Comparison of ENCODE assay signal across 9 cellular contexts in the genomic region with DNA sequence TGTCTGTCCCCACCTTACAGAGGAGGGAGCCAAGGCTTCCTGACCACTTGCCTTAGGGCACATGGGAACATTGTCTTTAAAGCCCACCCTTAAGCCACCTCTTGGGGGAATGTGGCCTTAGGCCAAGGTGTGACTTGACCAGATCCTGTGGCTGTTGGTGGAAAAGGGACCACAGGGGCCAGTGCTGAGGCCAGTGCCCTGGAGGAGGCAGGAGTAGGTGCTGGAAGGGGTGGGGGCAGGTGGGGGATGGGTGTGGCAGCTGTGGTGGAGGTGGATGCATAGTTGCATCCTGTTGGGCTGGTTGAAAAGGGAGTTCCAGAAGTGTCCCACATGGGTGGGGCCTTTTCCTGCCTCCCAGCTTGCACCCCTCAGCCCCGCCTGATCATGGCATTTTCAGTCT. TPM values are rescaled to one million over a fixed set of nuclear protein-coding genes. Genes with fewer than 3 reads are reported as not detected.
DNase-seq lines count a peak whose midpoint lies in the region; ATAC-seq, FAIRE-seq and TF ChIP-seq lines count a peak whose summit lies in the region.
"Had no signal": no experiment of that assay in that cellular context is flagged by ENCODE, and none has a peak within 500 bp of the region (broad histone marks: within the 10 kb centered on the region; RNA-seq: fewer than 3 reads in every experiment).

No MANE protein-coding gene starts in this region.

- H4K5ac ChIP-seq in H1 (ENCODE audit: insufficient read length, low read depth, low read length), result no peak overlapping the region

- FAIRE-seq in H1 (lab: Jason Lieb, UNC), result no peak

- peaks cover 18% of the 10 kb centered on the region for H3K36me3 Mint-ChIP-seq in T-cell

- H3K79me1 ChIP-seq in H1 (ENCODE audit: low read depth, low read length), result peaks cover 11% of the 10 kb centered on the region

- no peaks in the 10 kb centered on the region for H3K27me3 Mint-ChIP-seq in T-cell

- 100% methylated on average over 1 of the region's 1 CpG; no CpG with 5 or more reads in 1 of the 2 experiments for WGBS in H1 (ENCODE audit: extremely low coverage in 1 of 2, insufficient coverage in 1 of 2, insufficient read length in 1 of 2, insufficient replicate concordance in 2 of 2, low coverage in 1 of 2, low lambda C conversion rate in 2 of 2, missing lambda C conversion rate in 1 of 2), 2 experiments

- no peaks in the 10 kb centered on the region for H3K23me2 ChIP-seq in H1 (ENCODE audit: low read depth, low read length)

- peak overlapping the region; percentile 26; the same call in 1 of the 2 replicates for H2AK5ac ChIP-seq in H1 (ENCODE audit: low read depth, low read length)

- no peak overlapping the region for H2BK20ac ChIP-seq in H1 (ENCODE audit: low read length)

- H3K4me3 ChIP-seq in DND-41 (ENCODE audit: low read depth in 1 of 2, low read length in 2 of 2) (no peak overlapping the region), H1 (ENCODE audit: extremely low read depth in 1 of 4, insufficient read depth in 2 of 4, low read depth in 3 of 4, low read length in 4 of 4) (no peak overlapping the region), parathyroid adenoma (ENCODE audit: low read depth, low read length) (no peak overlapping the region)

- no peak for TF ChIP-seq EP300 in H1 (IDR thresholded peaks at IDR 0.05; ENCODE audit: borderline replicate concordance in 1 of 2, low read depth in 2 of 2, low read length in 2 of 2)

- H3K79me2 ChIP-seq in DND-41 (ENCODE audit: insufficient read depth, low read length), result peaks cover 72% of the 10 kb centered on the region
- peaks cover 0 to 16% of the 10 kb centered on the region in 2 experiments; a peak in 2 of 4 replicates for H3K79me2 ChIP-seq in H1 (ENCODE audit: control insufficient read depth in 1 of 2, insufficient read depth in 2 of 2, low read length in 2 of 2)
- H3K79me2 ChIP-seq in parathyroid adenoma, result peaks cover 34% of the 10 kb centered on the region

- H3K36me3 ChIP-seq in DND-41 (ENCODE audit: insufficient read depth, low read length) (peaks cover 54% of the 10 kb centered on the region), H1 (ENCODE audit: control insufficient read depth in 2 of 4, insufficient read depth in 4 of 4, low read length in 3 of 4) (peaks cover 0 to 12% (median 1%) of the 10 kb centered on the region in 4 experiments; a peak in 2 of 8 replicates), parathyroid adenoma (ENCODE audit: control insufficient read depth, insufficient read depth, low read length) (no peaks in the 10 kb centered on the region)

- no peak overlapping the region for H4K91ac ChIP-seq in H1 (replicated peaks; ENCODE audit: insufficient read length, low read length)

- H2BK120ac ChIP-seq in H1 (replicated peaks; ENCODE audit: low read depth, low read length), result no peak overlapping the region

- no peak overlapping the region for H2AFZ ChIP-seq in DND-41 (ENCODE audit: low read depth, low read length)
- H2AFZ ChIP-seq in H1 (ENCODE audit: low read length), result no peak overlapping the region
- H2AFZ ChIP-seq in parathyroid adenoma, result no peak overlapping the region

- TF ChIP-seq POLR2A in H1 (IDR thresholded peaks at IDR 0.05; ENCODE audit: control extremely low read depth in 1 of 2, low read depth in 2 of 2, low read length in 2 of 2), result no peak

- 0 out of 2 replicates have a peak overlapping the region, but pooled peaks have one; percentile 62 for H2BK5ac ChIP-seq in H1 (ENCODE audit: low read depth, low read length)

- TF ChIP-seq CTCF in DND-41 (IDR thresholded peaks at IDR 0.05; ENCODE audit: borderline replicate concordance, extremely low read depth, low read length, poor library complexity, severe bottlenecking) (no peak), H1 (IDR thresholded peaks at IDR 0.05; ENCODE audit: control extremely low read depth in 1 of 3, insufficient read depth in 1 of 3, low read depth in 1 of 3, low read length in 3 of 3) (no peak), parathyroid adenoma (IDR thresholded peaks at IDR 0.05) (no peak), GM10266 (IDR thresholded peaks at IDR 0.05; ENCODE audit: control insufficient read depth, insufficient read depth, low read depth, missing control alignments) (no peak)

- no peak overlapping the region for H2BK15ac ChIP-seq in H1 (ENCODE audit: low read length)

- no peak for TF ChIP-seq RAD21 in H1 (IDR thresholded peaks at IDR 0.05 in 1 of 2, conservative IDR thresholded peaks at IDR 0.05 in 1 of 2; ENCODE audit: low read depth in 2 of 2, low read length in 2 of 2)

- H3K27ac ChIP-seq in DND-41 (ENCODE audit: low read length) (peak overlapping the region; percentile 33; the same call in 1 of the 2 replicates), H1 (ENCODE audit: low read depth, low read length) (peak overlapping the region; percentile 34; the same call in 1 of the 2 replicates), parathyroid adenoma (peak overlapping the region; percentile 37)

- no peaks in the 10 kb centered on the region for H3K27me3 ChIP-seq in DND-41 (ENCODE audit: insufficient read depth, low read length, poor library complexity)
- H3K27me3 ChIP-seq in H1 (replicated peaks in 1 of 4; ENCODE audit: control insufficient read depth in 3 of 4, extremely low read depth in 1 of 4, insufficient read depth in 3 of 4, low read length in 3 of 4), result no peaks in the 10 kb centered on the region
- no peaks in the 10 kb centered on the region for H3K27me3 ChIP-seq in parathyroid adenoma (ENCODE audit: control insufficient read depth, insufficient read depth, low read length)

- peak overlapping the region; percentile 95 for H3K27ac Mint-ChIP-seq in T-cell

- peaks cover 70 to 86% (median 73%) of the 10 kb centered on the region in 3 donors for H3K4me1 Mint-ChIP-seq in T-cell

- CTCF ChIA-PET in T-cell (lab: Charles Lee), result interaction anchor here in 1 of 2 donors (0.6 to 1.1 kb wide), 3 partner anchors 12 to 45 kb away, joined by 3 to 5 read pairs (median 3); a partner anchor contains a TSS
- CTCF ChIA-PET in H1 (lab: Charles Lee; ENCODE audit: partially characterized antibody), result interaction anchor here (0.9 to 1.3 kb wide), 3 partner anchors 9 to 63 kb away, joined by 3 read pairs; no protein-coding TSS in a partner anchor

- ATAC-seq in DND-41 (ENCODE audit: insufficient read depth, low read depth) (no peak), T-cell (replicated peaks in 1 of 4) (peak in 2 of 4 experiments; percentile 11 to 18)

- no peaks in the 10 kb centered on the region for H3K9me3 Mint-ChIP-seq in T-cell

- H3K9ac ChIP-seq in DND-41 (ENCODE audit: low read depth, low read length), result no peak overlapping the region
- peak overlapping the region in 1 of 4 experiments; percentile 2; a peak in 1 of 7 replicates for H3K9ac ChIP-seq in H1 (replicated peaks in 1 of 4; ENCODE audit: extremely low read depth in 1 of 4, low read depth in 3 of 4, low read length in 3 of 4)
- H3K9ac ChIP-seq in parathyroid adenoma, result no peak overlapping the region

- POLR2A ChIA-PET in T-cell (lab: Charles Lee), result no interaction called here
- POLR2A ChIA-PET in H1 (lab: Charles Lee; ENCODE audit: partially characterized antibody), result interaction anchor here (1.2 to 1.3 kb wide), 2 partner anchors 10 to 45 kb away, joined by 4 read pairs; a partner anchor contains a TSS

- H2BK12ac ChIP-seq in H1 (ENCODE audit: low read depth, low read length), result no peak overlapping the region

- H3K4me3 Mint-ChIP-seq in T-cell, result peak overlapping the region; percentile 21 to 69 (median 37)

- H3K4ac ChIP-seq in H1 (replicated peaks; ENCODE audit: insufficient read length, low read depth, low read length), result no peak overlapping the region

- H3K14ac ChIP-seq in H1 (ENCODE audit: insufficient read length), result no peak overlapping the region

- H3K4me2 ChIP-seq in DND-41 (ENCODE audit: insufficient read depth, low read length) (no peak overlapping the region), H1 (ENCODE audit: insufficient read depth in 1 of 2, low read depth in 2 of 2, low read length in 2 of 2) (no peak overlapping the region), parathyroid adenoma (ENCODE audit: low read length) (no peak overlapping the region)

- no peak overlapping the region for H3K18ac ChIP-seq in H1 (ENCODE audit: extremely low read depth, low read length)

- no peak overlapping the region for H3K56ac ChIP-seq in H1 (replicated peaks; ENCODE audit: insufficient read length, low read depth, low read length)

- no peaks in the 10 kb centered on the region for H3K9me3 ChIP-seq in DND-41 (ENCODE audit: insufficient read depth, low read length, severe bottlenecking)
- H3K9me3 ChIP-seq in H1 (ENCODE audit: insufficient read depth in 2 of 2, low read depth in 1 of 2, low read length in 1 of 2), result no peaks in the 10 kb centered on the region
- H3K9me3 ChIP-seq in parathyroid adenoma (ENCODE audit: control insufficient read depth, low read length), result no peaks in the 10 kb centered on the region

- DNase-seq in DND-41 (peak; percentile 17), T-cell (peak in 27 of 34 experiments; percentile 12 to 48 (median 30)), H1 (ENCODE audit: low read depth in 1 of 2, low spot score in 2 of 2) (no peak), pons (ENCODE audit: low spot score) (no peak), NCI-H1417 treated with DMSO at 0.1 percent for 48 hours (lab: John Stamatoyannopoulos, UW) (no peak), DMS 273 (lab: John Stamatoyannopoulos, UW; ENCODE audit: unreplicated experiment) (no peak), GM10266 (ENCODE audit: extremely low spot score) (no peak)
- DNase-seq: NCI-H2029 had no signal

- no peak overlapping the region for H3K23ac ChIP-seq in H1 (ENCODE audit: insufficient read length)

- H4K8ac ChIP-seq in H1 (ENCODE audit: extremely low read depth, insufficient read depth, low read length), result no peak overlapping the region

- H4K20me1 ChIP-seq in DND-41 (ENCODE audit: insufficient read depth, low read length), result peaks cover 61% of the 10 kb centered on the region
- H4K20me1 ChIP-seq in H1 (replicated peaks in 1 of 2; ENCODE audit: control insufficient read depth in 1 of 2, insufficient read depth in 2 of 2, low read length in 2 of 2), result peaks cover 4 to 10% of the 10 kb centered on the region in 2 experiments

- peaks cover 27% of the 10 kb centered on the region for H3K4me1 ChIP-seq in DND-41 (ENCODE audit: insufficient read depth, low read length)
- H3K4me1 ChIP-seq in H1 (replicated peaks in 1 of 4; ENCODE audit: control insufficient read depth in 3 of 4, insufficient read depth in 4 of 4, low read length in 3 of 4), result peaks cover 2 to 4% (median 4%) of the 10 kb centered on the region in 4 experiments; a peak in 4 of 7 replicates
- H3K4me1 ChIP-seq in parathyroid adenoma, result peaks cover 25% of the 10 kb centered on the region

TF ChIP-seq in H1, 55 proteins besides CTCF, POLR2A, EP300 and RAD21 (continues in another document):
- TF ChIP-seq SIRT6 (IDR thresholded peaks at IDR 0.05; ENCODE audit: low read length), result no peak

RNA-seq across cellular contexts. Expression of a gene that starts 44.8 kb away (rescaled TPM):
- 100 to 1,000 TPM; 272 to 329 (median 297) TPM for total RNA-seq in T-cell
- total RNA-seq in H1 (2021; fragmentation: NEBNext Ultra II Directional; extraction: Animal tissue kit (Norgen Biotek cat#: 25700)), result 120 TPM in 2 replicates
- 61.9 and 83.4 TPM in 2 replicates for polyA plus RNA-seq in H1 (2011; rRNA removed)
- 67.2 TPM for polyA plus RNA-seq in H1 (2011; cell fraction: cytosol; rRNA removed)
- 179 TPM for polyA plus RNA-seq in H1 (2011; cell fraction: nucleus; rRNA removed)
- 78.8 to 103 TPM (median 98.1 TPM) in 4 replicates for polyA plus RNA-seq in H1 (2012, experiment 1 of 2)
- polyA plus RNA-seq in H1 (2012, experiment 2 of 2), result 90.9 TPM
- 65.5 TPM for polyA plus RNA-seq in H1 (2013, experiment 1 of 2)
- 58.4 TPM for polyA plus RNA-seq in H1 (2013, experiment 2 of 2)
- 131 and 151 TPM in 2 replicates for polyA minus RNA-seq in H1 (2011; rRNA and poly(A)+ RNA removed)
- polyA minus RNA-seq in H1 (2011; cell fraction: cytosol; rRNA and poly(A)+ RNA removed), result 66.2 TPM
- 116 TPM for polyA minus RNA-seq in H1 (2011; cell fraction: nucleus; rRNA and poly(A)+ RNA removed)

Comparison
In these comparisons a context has a peak if more than half of its experiments do, and no peak if none do; other contexts are left out.
1. DNase-seq: peak in DND-41 (single experiment) and T-cell (27 of 34); none in H1 (0 of 2), pons (single experiment), NCI-H1417 treated with DMSO at 0.1 percent for 48 hours (single experiment), DMS 273 (single experiment) and GM10266 (single experiment).
2. Peak in every context shown above with its lines, with median percentiles within 50 percentile points of each other: H3K27ac ChIP-seq.